In genomic region chr2:144323946-144324345, GRCh38 we compare ENCODE assay signal across 1 cellular context.
TF ChIP-seq lines count a peak whose summit lies in the region.

No MANE protein-coding gene starts in this region.

TF ChIP-seq in K562, 482 proteins besides CTCF, POLR2A, EP300 and RAD21 (continued from another document):
- no peak for TF ChIP-seq MAFF (IDR thresholded peaks at IDR 0.05; ENCODE audit: low read length)
- TF ChIP-seq RFX1 (IDR thresholded peaks at IDR 0.05), result no peak
- no peak for TF ChIP-seq GTF2A2 (tag; IDR thresholded peaks at IDR 0.05)
- peak; percentile 46; the same call in 1 of the 2 replicates for TF ChIP-seq MAFG (tag; conservative IDR thresholded peaks at IDR 0.05)
- peak; percentile 66 for TF ChIP-seq ZNF316 (IDR thresholded peaks at IDR 0.05)
- TF ChIP-seq CXXC5 (CRISPR knock-in tag; IDR thresholded peaks at IDR 0.05), result no peak
- TF ChIP-seq ZNF699 (CRISPR knock-in tag; IDR thresholded peaks at IDR 0.05; ENCODE audit: insufficient replicate concordance), result no peak
- no peak for TF ChIP-seq TEAD2 (tag; IDR thresholded peaks at IDR 0.05)
- no peak for TF ChIP-seq MCM3 (IDR thresholded peaks at IDR 0.05)
- no peak for TF ChIP-seq POLR2G (IDR thresholded peaks at IDR 0.05; ENCODE audit: low read depth, low read length)
- TF ChIP-seq, protein P1, sequence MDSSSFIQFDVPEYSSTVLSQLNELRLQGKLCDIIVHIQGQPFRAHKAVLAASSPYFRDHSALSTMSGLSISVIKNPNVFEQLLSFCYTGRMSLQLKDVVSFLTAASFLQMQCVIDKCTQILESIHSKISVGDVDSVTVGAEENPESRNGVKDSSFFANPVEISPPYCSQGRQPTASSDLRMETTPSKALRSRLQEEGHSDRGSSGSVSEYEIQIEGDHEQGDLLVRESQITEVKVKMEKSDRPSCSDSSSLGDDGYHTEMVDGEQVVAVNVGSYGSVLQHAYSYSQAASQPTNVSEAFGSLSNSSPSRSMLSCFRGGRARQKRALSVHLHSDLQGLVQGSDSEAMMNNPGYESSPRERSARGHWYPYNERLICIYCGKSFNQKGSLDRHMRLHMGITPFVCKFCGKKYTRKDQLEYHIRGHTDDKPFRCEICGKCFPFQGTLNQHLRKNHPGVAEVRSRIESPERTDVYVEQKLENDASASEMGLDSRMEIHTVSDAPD (CRISPR knock-in tag; IDR thresholded peaks at IDR 0.05), result no peak
